In the genomic region with DNA sequence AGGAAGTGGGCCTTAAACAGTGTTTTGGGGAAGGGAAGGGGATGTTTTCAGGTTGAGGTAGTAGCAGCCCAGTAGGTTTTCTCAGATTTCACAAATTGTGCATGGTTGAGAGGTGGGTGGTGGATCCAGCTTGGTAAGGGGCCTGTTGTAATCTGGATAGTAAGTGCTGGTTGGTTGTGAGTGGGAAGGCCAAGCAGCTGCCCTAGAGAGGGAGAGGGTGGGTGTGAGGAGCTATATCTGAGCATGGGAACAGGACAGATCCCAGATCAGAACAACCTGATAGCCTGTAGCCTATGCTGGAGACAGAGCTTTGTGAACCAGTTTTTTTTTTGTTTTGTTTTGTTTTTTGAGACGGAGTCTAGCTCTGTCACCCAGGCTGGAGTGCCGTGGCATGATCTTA, we compare ENCODE assay signal across 16 cellular contexts. TPM values are rescaled to one million over a fixed set of nuclear protein-coding genes. Genes with fewer than 3 reads are reported as not detected.
DNase-seq lines count a peak whose midpoint lies in the region; ATAC-seq, FAIRE-seq and TF ChIP-seq lines count a peak whose summit lies in the region.
"Had no signal": no experiment of that assay in that cellular context is flagged by ENCODE, and none has a peak within 500 bp of the region (broad histone marks: within the 10 kb centered on the region; RNA-seq: fewer than 3 reads in every experiment).

No MANE protein-coding gene starts in this region.

- H4K91ac ChIP-seq in H9 (ENCODE audit: insufficient read length, low read depth, low read length): no peak overlapping the region

- no peak overlapping the region for H2BK20ac ChIP-seq in H9 (ENCODE audit: low read depth, low read length, poor library complexity, severe bottlenecking)

- no peak overlapping the region for H3K18ac ChIP-seq in H9 (ENCODE audit: insufficient read length, low read depth, low read length)

- no peaks in the 10 kb centered on the region for H3K27me3 ChIP-seq in H9 (ENCODE audit: insufficient read depth, low read length)
- H3K27me3 ChIP-seq in astrocyte (ENCODE audit: insufficient read depth, low read length): no peaks in the 10 kb centered on the region
- H3K27me3 ChIP-seq in psoas muscle (ENCODE audit: insufficient read depth in 3 of 3, low read length in 2 of 3): no peaks in the 10 kb centered on the region
- H3K27me3 ChIP-seq: SJCRH30 had no signal

- no peak overlapping the region for H3K27ac ChIP-seq in H9 (ENCODE audit: insufficient read length, low read depth, low read length)
- H3K27ac ChIP-seq in astrocyte (ENCODE audit: low read depth, low read length): peak overlapping the region; percentile 32
- H3K27ac ChIP-seq in psoas muscle: peak overlapping the region; percentile 78
- H3K27ac ChIP-seq: SJCRH30 had no signal

- no peaks in the 10 kb centered on the region for H3K4me1 ChIP-seq in H9 (ENCODE audit: insufficient read depth, low read length)
- peaks cover 11% of the 10 kb centered on the region for H3K4me1 ChIP-seq in astrocyte (ENCODE audit: insufficient read depth, low read length)
- peaks cover 10% of the 10 kb centered on the region for H3K4me1 ChIP-seq in psoas muscle
- H3K4me1 ChIP-seq: Caco-2, HAP-1, SJCRH30 had no signal

- intact Hi-C loops in psoas muscle (cut with DNase I): no loop called here

- no CpG with 5 or more reads among the region's 2 CpGs for WGBS in H9 (ENCODE audit: extremely low coverage, insufficient read length, low lambda C conversion rate)
- WGBS in psoas muscle, 3 donors: 93 to 99% (median 95%) methylated on average over 2 of the region's 2 CpGs

- H3K9me3 ChIP-seq in H9 (ENCODE audit: control insufficient read depth, low read depth, low read length) (no peaks in the 10 kb centered on the region), astrocyte (ENCODE audit: insufficient read depth, low read depth, low read length) (no peaks in the 10 kb centered on the region), psoas muscle (no peaks in the 10 kb centered on the region)
- H3K9me3 ChIP-seq: Caco-2, HAP-1, SJCRH30 had no signal

- H4K20me1 ChIP-seq in H9 (ENCODE audit: control insufficient read depth, insufficient read depth, insufficient read length): no peaks in the 10 kb centered on the region
- no peaks in the 10 kb centered on the region for H4K20me1 ChIP-seq in astrocyte (ENCODE audit: insufficient read depth, low read length)

- no peak overlapping the region for H4K8ac ChIP-seq in H9 (replicated peaks; ENCODE audit: insufficient read length, low read depth, low read length)

- H2BK5ac ChIP-seq in H9 (ENCODE audit: insufficient read length, low read length): no peak overlapping the region

- H3K23ac ChIP-seq in H9 (ENCODE audit: insufficient read length, low read depth, low read length): no peak overlapping the region

- no peak overlapping the region for H2BK12ac ChIP-seq in H9 (ENCODE audit: insufficient read length, low read depth, low read length)

- no peak overlapping the region for H3K4me2 ChIP-seq in H9 (ENCODE audit: insufficient read depth, insufficient read length, low read length)
- H3K4me2 ChIP-seq in astrocyte (ENCODE audit: low read length): no peak overlapping the region

- no peak overlapping the region for H3K14ac ChIP-seq in H9 (ENCODE audit: insufficient read depth, low read length)

- H3K4ac ChIP-seq in H9 (ENCODE audit: low read depth, low read length): no peak overlapping the region

- no peak overlapping the region for H4K5ac ChIP-seq in H9 (ENCODE audit: insufficient read length, low read depth, low read length)

- H3K23me2 ChIP-seq in H9 (ENCODE audit: insufficient read length, low read depth, low read length, poor library complexity, severe bottlenecking): no peaks in the 10 kb centered on the region

- TF ChIP-seq CTCF in H9 (conservative IDR thresholded peaks at IDR 0.05) (no peak), astrocyte (IDR thresholded peaks at IDR 0.05; ENCODE audit: insufficient read depth, low read depth, low read length) (no peak), psoas muscle (IDR thresholded peaks at IDR 0.05) (no peak)

- H3K4me3 ChIP-seq in astrocyte (ENCODE audit: insufficient read depth, low read depth, low read length) (no peak overlapping the region), psoas muscle (no peak overlapping the region)
- H3K4me3 ChIP-seq: HAP-1, SJCRH30 had no signal

- H3K36me3 ChIP-seq in astrocyte (ENCODE audit: insufficient read depth, low read length): peaks cover 6% of the 10 kb centered on the region
- H3K36me3 ChIP-seq in psoas muscle (ENCODE audit: insufficient read depth in 1 of 2, low read depth in 1 of 2): peaks cover 18 to 87% of the 10 kb centered on the region in 2 donors

- no peak for DNase-seq in activated T-cell treated with anti-CD3 and anti-CD28 coated beads, Interleukin-2, amount 50 U/mL, for 72 hours
- no peak for DNase-seq in activated T-cell treated with anti-CD3 and anti-CD28 coated beads, Interleukin-2, amount 50 U/mL, for 1 hour
- DNase-seq in H9 (no peak), astrocyte (ENCODE audit: low read depth) (no peak), psoas muscle (no peak), NCI-H1105 treated with DMSO at 0.1 percent for 48 hours (lab: John Stamatoyannopoulos, UW) (no peak), NCI-H446 (lab: John Stamatoyannopoulos, UW) (no peak), dedifferentiated amniotic fluid mesenchymal stem cell (ENCODE audit: extremely low spot score) (no peak)
- DNase-seq: Caco-2, NCI-H1436 treated with DMSO at 0.1 percent for 48 hours, NCI-H2107, NCI-H226, NCI-H526 treated with DMSO at 0.1 percent for 48 hours, SJCRH30 had no signal

- ATAC-seq in activated T-cell treated with anti-CD3 and anti-CD28 coated beads, Interleukin-2, amount 50 U/mL, for 72 hours (replicated peaks in 1 of 2): no peak
- ATAC-seq in psoas muscle: peak in 1 of 4 donors; percentile 40

- peaks cover 0 to 2% of the 10 kb centered on the region in 2 donors for H3K9me3 Mint-ChIP-seq in activated T-cell treated with anti-CD3 and anti-CD28 coated beads, Interleukin-2, amount 50 U/mL, for 72 hours
- H3K9me3 Mint-ChIP-seq in H9 (no peaks in the 10 kb centered on the region; a peak in 1 of 5 replicates), astrocyte (ENCODE audit: unreplicated experiment) (peaks cover 2% of the 10 kb centered on the region)

- H2BK120ac ChIP-seq in H9 (ENCODE audit: low read depth, low read length, poor library complexity, severe bottlenecking): no peak overlapping the region

- H3K4me1 Mint-ChIP-seq in activated T-cell treated with anti-CD3 and anti-CD28 coated beads, Interleukin-2, amount 50 U/mL, for 72 hours (ENCODE audit: low read depth): no peaks in the 10 kb centered on the region
- H3K4me1 Mint-ChIP-seq in H9 (no peaks in the 10 kb centered on the region), astrocyte (ENCODE audit: low read depth, unreplicated experiment) (peaks cover 7% of the 10 kb centered on the region)
- H3K4me1 Mint-ChIP-seq: CD14-positive monocyte had no signal

- H3K79me2 ChIP-seq in H9 (ENCODE audit: insufficient read depth, low read length) (no peaks in the 10 kb centered on the region), astrocyte (ENCODE audit: insufficient read depth, low read length) (no peaks in the 10 kb centered on the region)

- no peak overlapping the region for H2AFZ ChIP-seq in H9 (ENCODE audit: low read length)
- H2AFZ ChIP-seq in astrocyte (ENCODE audit: low read depth, low read length): no peak overlapping the region

- peak overlapping the region; percentile 13 for H3K27ac Mint-ChIP-seq in activated T-cell treated with anti-CD3 and anti-CD28 coated beads, Interleukin-2, amount 50 U/mL, for 72 hours
- H3K27ac Mint-ChIP-seq in H9: peak overlapping the region in 2 of 3 experiments; percentile 15 to 70; a peak in 3 of 7 replicates
- peak overlapping the region; percentile 89 for H3K27ac Mint-ChIP-seq in astrocyte (ENCODE audit: unreplicated experiment)

- no peak for FAIRE-seq in astrocyte (lab: Jason Lieb, UNC)

- H3K9ac ChIP-seq in H9 (ENCODE audit: extremely low read depth, insufficient read length, low read length) (no peak overlapping the region), astrocyte (ENCODE audit: low read length) (no peak overlapping the region)

- no peaks in the 10 kb centered on the region for H3K27me3 Mint-ChIP-seq in activated T-cell treated with anti-CD3 and anti-CD28 coated beads, Interleukin-2, amount 50 U/mL, for 72 hours (ENCODE audit: low read depth)
- H3K27me3 Mint-ChIP-seq in H9 (ENCODE audit: low read depth) (no peaks in the 10 kb centered on the region), astrocyte (ENCODE audit: low read depth, unreplicated experiment) (no peaks in the 10 kb centered on the region)

- H3K56ac ChIP-seq in H9 (ENCODE audit: insufficient read length, low read depth, low read length): no peak overlapping the region

- no peak overlapping the region for H3K4me3 Mint-ChIP-seq in activated T-cell treated with anti-CD3 and anti-CD28 coated beads, Interleukin-2, amount 50 U/mL, for 72 hours
- no peak overlapping the region for H3K4me3 Mint-ChIP-seq in H9
- H3K4me3 Mint-ChIP-seq in astrocyte (ENCODE audit: unreplicated experiment): no peak overlapping the region
- H3K4me3 Mint-ChIP-seq: CD14-positive monocyte had no signal

- H3K79me1 ChIP-seq in H9 (ENCODE audit: insufficient read depth, low read depth, low read length, poor library complexity, severe bottlenecking): no peaks in the 10 kb centered on the region

- H3K36me3 Mint-ChIP-seq in activated T-cell treated with anti-CD3 and anti-CD28 coated beads, Interleukin-2, amount 50 U/mL, for 72 hours (ENCODE audit: insufficient read depth in 2 of 2): peaks cover 14 to 39% of the 10 kb centered on the region in 2 donors
- H3K36me3 Mint-ChIP-seq in H9 (ENCODE audit: insufficient read depth in 1 of 3, low read depth in 3 of 3): peaks cover 44 to 59% (median 56%) of the 10 kb centered on the region in 3 experiments
- peaks cover 34% of the 10 kb centered on the region for H3K36me3 Mint-ChIP-seq in astrocyte (ENCODE audit: low read depth, unreplicated experiment)

- H2AK5ac ChIP-seq in H9 (ENCODE audit: insufficient read length, low read length): no peak overlapping the region

- H2BK15ac ChIP-seq in H9 (ENCODE audit: low read depth, low read length): no peak overlapping the region

- no peak overlapping the region for H3T11ph ChIP-seq in H9 (ENCODE audit: low read length)

RNA-seq across cellular contexts. Expression of a gene that starts 53.9 kb away (rescaled TPM):
- total RNA-seq in activated T-cell treated with anti-CD3 and anti-CD28 coated beads, Interleukin-2, amount 50 U/mL, for 72 hours: 100 to 1,000 TPM; 101 to 113 TPM
- total RNA-seq in H9 (2021): 71.8 and 72.9 TPM in 2 replicates
- total RNA-seq in astrocyte: 62.5 and 76.8 TPM in 2 replicates
- 10 to 100 TPM; 25.0 to 32.9 (median 28.6) TPM for total RNA-seq in psoas muscle
- 10 to 100 TPM; 11.7 to 16.0 (median 15.3) TPM for polyA plus RNA-seq in psoas muscle

Comparison
In these comparisons a context has a peak if more than half of its experiments do, and no peak if none do; other contexts are left out.
1. H3K27ac Mint-ChIP-seq: peak in every context shown above with its lines; median percentile 89 in astrocyte; 42 in H9; 13 in activated T-cell treated with anti-CD3 and anti-CD28 coated beads, Interleukin-2, amount 50 U/mL, for 72 hours.